14 cellular contexts compared by ENCODE assay signal in the genomic region with DNA sequence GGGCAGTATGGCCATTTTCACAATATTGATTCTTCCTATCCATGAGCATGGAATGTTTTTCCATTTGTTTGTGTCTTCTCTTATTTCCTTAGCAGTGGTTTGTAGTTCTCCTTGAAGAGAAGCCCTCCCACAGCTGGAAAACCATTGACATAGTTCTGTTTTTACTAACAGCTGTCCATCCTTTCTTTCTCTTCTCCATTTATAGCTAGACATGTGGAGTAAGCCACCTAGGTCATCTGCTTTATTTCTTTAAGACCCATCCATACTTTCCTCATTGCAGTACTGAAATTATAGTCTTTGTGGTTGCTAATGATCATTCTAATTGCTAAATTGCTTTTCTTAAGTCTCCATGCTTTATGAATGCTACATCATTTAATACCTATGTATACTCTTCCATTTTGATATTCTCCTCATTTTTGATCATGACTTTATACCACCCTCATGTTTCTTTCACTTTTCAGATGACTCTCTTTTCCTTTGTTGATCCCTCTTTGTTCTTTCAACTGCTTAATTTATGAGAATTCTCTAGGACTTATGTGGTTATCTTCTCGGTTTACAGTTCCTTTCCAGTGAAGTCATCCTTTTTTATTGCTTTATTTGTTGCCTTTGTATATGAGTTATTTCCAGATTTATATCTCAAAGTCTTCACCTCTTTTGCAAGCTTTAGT.
DNase-seq lines count a peak whose midpoint lies in the region; ATAC-seq and TF ChIP-seq lines count a peak whose summit lies in the region.
"Had no signal": no experiment of that assay in that cellular context is flagged by ENCODE, and none has a peak within 500 bp of the region (broad histone marks: within the 10 kb centered on the region; RNA-seq: fewer than 3 reads in every experiment).

No MANE protein-coding gene starts in this region.

- H3K36me3 ChIP-seq in A673 (ENCODE audit: insufficient read depth, low read length, poor library complexity, severe bottlenecking) (peaks cover 7% of the 10 kb centered on the region), heart left ventricle (peaks cover 0 to 75% (median 64%) of the 10 kb centered on the region in 9 donors), psoas muscle (ENCODE audit: insufficient read depth in 1 of 2, low read depth in 1 of 2) (peaks cover 0 to 55% of the 10 kb centered on the region in 2 donors)

- H3K9me3 ChIP-seq in A673 (ENCODE audit: low read depth, low read length, poor library complexity, severe bottlenecking) (no peaks in the 10 kb centered on the region), right cardiac atrium (ENCODE audit: control insufficient read depth, low read length) (no peaks in the 10 kb centered on the region), heart left ventricle (peaks cover 0 to 15% (median 0%) of the 10 kb centered on the region in 12 donors), psoas muscle (peaks cover 5% of the 10 kb centered on the region)

- no peaks in the 10 kb centered on the region for H3K27me3 Mint-ChIP-seq in T-cell

- POLR2A ChIA-PET in A673 (lab: Charles Lee; ENCODE audit: low non-redundant PET) (no interaction called here), T-cell (lab: Charles Lee) (no interaction called here)

- H3K27ac ChIP-seq in A673 (ENCODE audit: low read depth, low read length, poor library complexity, severe bottlenecking) (peak overlapping the region; percentile 2), right cardiac atrium (ENCODE audit: low read length) (no peak overlapping the region), heart left ventricle (no peak overlapping the region), psoas muscle (no peak overlapping the region)
- H3K27ac ChIP-seq: upper lobe of left lung, WERI-Rb-1 had no signal

- intact Hi-C loops in A673 (cut with micrococcal nuclease; ENCODE audit: unreplicated experiment) (no loop called here), right cardiac atrium (cut with DNase I) (no loop called here), heart left ventricle (cut with DNase I) (no loop called here), psoas muscle (cut with DNase I) (no loop called here)

- CTCF ChIA-PET in A673 (lab: Charles Lee) (no interaction called here), T-cell (lab: Charles Lee) (interaction anchor here in 1 of 2 donors (0.6 kb wide), 1 partner anchor 13 kb away, joined by 5 read pairs; no protein-coding TSS in a partner anchor)

- H3K4me1 Mint-ChIP-seq in T-cell, result peaks cover 32 to 37% (median 36%) of the 10 kb centered on the region in 3 donors
- H3K4me1 Mint-ChIP-seq: brain had no signal

- peak overlapping the region in 1 of 3 donors; percentile 3 for H3K4me3 Mint-ChIP-seq in T-cell
- H3K4me3 Mint-ChIP-seq: brain had no signal

- TF ChIP-seq POLR2A in heart left ventricle (IDR thresholded peaks at IDR 0.05), result no peak

- H3K4me1 ChIP-seq in A673 (ENCODE audit: insufficient read depth, low read length, poor library complexity, severe bottlenecking) (peaks cover 9% of the 10 kb centered on the region), right cardiac atrium (ENCODE audit: control insufficient read depth, insufficient read depth, low read length) (no peaks in the 10 kb centered on the region), heart left ventricle (peaks cover 0 to 21% (median 0%) of the 10 kb centered on the region in 12 donors), psoas muscle (no peaks in the 10 kb centered on the region)
- H3K4me1 ChIP-seq: upper lobe of left lung had no signal

- H3K9me3 Mint-ChIP-seq in T-cell, result peaks cover 0 to 3% (median 0%) of the 10 kb centered on the region in 3 donors

- H3K36me3 Mint-ChIP-seq in T-cell, result peaks cover 71% of the 10 kb centered on the region

- ATAC-seq in T-cell (replicated peaks in 1 of 4), result no peak
- ATAC-seq in GM18907 (IDR thresholded peaks at IDR 0.05; ENCODE audit: unreplicated experiment), result no peak
- no peak for ATAC-seq in right cardiac atrium
- ATAC-seq in heart left ventricle, result no peak
- ATAC-seq in psoas muscle, result no peak

- 72% methylated on average over 1 of the region's 1 CpG for WGBS in right cardiac atrium
- 83 to 94% (median 86%) methylated on average over 1 of the region's 1 CpG for WGBS in heart left ventricle, 4 donors
- 43 to 67% (median 46%) methylated on average over 1 of the region's 1 CpG for WGBS in psoas muscle, 3 donors

- DNase-seq in A673 (ENCODE audit: low spot score) (peak; percentile 47), GM04504 (ENCODE audit: low read depth) (peak; percentile 68), T-cell (no peak), glomerular visceral epithelial cell (ENCODE audit: extremely low spot score) (peak; percentile 13), right cardiac atrium (no peak), heart left ventricle (no peak), psoas muscle (no peak)
- DNase-seq: DMS153; NCI-H524; stimulated activated CD4-positive, alpha-beta T cell treated with anti-CD3 and anti-CD28 coated beads, Interleukin-4, amount 100 ng/mL, for 4 hours; upper lobe of left lung; WERI-Rb-1 had no signal

- no TSS peak for BruUV-seq in A673 (replicated peaks; lab: Mats Ljungman, UMichigan)

- H3K4me3 ChIP-seq in A673 (ENCODE audit: low read depth, low read length, poor library complexity, severe bottlenecking) (no peak overlapping the region), right cardiac atrium (ENCODE audit: low read length) (no peak overlapping the region), heart left ventricle (no peak overlapping the region), psoas muscle (no peak overlapping the region)
- H3K4me3 ChIP-seq: upper lobe of left lung had no signal

- peak overlapping the region; percentile 29 to 60 for H3K27ac Mint-ChIP-seq in T-cell

- H3K27me3 ChIP-seq in A673 (replicated peaks; ENCODE audit: insufficient read depth, low read depth, low read length, poor library complexity), result no peaks in the 10 kb centered on the region
- H3K27me3 ChIP-seq in right cardiac atrium (ENCODE audit: control insufficient read depth, insufficient read depth), result no peaks in the 10 kb centered on the region
- H3K27me3 ChIP-seq in heart left ventricle, result no peaks in the 10 kb centered on the region
- H3K27me3 ChIP-seq in psoas muscle (ENCODE audit: insufficient read depth in 3 of 3, low read length in 2 of 3), result no peaks in the 10 kb centered on the region
- H3K27me3 ChIP-seq: upper lobe of left lung had no signal

- TF ChIP-seq CTCF in A673 (conservative IDR thresholded peaks at IDR 0.05; ENCODE audit: low read depth, low read length) (no peak), heart left ventricle (IDR thresholded peaks at IDR 0.05) (no peak), psoas muscle (IDR thresholded peaks at IDR 0.05) (no peak)

Comparison
In these comparisons a context has a peak if more than half of its experiments do, and no peak if none do; other contexts are left out.
1. DNase-seq: peak in A673 (single experiment), GM04504 (single experiment) and glomerular visceral epithelial cell (single experiment); none in T-cell (0 of 34), right cardiac atrium (0 of 3), heart left ventricle (0 of 5) and psoas muscle (0 of 2).